ENCODE assay signal across 8 cellular contexts in the genomic region with DNA sequence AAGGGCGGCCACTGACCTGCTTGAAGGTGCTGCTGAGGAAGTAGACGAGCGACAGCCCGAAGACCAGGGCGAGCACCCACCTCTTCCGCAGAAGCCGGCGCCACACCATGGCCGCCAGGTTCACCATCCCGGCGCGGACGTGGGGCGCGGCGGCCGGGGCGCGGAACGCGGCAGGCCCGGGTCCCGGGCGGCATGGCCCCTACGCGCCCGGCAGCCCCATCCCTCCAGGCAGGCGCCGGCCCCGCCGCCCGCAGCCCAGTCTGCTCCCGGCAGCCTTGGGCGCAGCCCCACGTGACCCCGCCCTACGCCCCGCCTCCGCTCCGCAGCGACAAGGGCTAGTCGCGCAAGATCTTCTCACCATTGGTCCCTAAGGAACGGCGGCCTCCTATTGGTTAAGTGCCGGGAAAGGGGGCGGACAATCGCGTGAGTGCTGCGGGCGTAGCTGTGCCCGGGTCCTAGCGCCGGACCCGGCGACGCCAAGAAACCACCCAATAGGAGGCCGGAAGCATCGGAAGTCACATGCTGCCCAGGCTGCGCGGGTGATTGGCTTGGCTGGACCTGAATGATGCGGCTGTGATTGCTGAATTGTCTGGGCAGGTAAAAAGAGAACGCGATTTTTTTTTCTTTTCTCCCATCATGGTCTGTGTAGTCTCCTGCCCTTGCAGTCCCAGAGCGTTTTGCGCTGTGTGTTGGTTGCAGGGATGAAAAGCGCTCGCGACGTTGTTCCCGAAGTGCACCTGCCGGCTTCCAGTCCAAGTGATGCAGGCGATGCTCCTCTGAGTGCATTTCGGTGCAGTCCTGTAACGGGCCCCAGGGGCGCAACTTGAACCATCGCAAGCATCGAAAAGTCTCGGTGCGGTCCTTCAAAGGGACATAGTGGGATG. TPM values are rescaled to one million over a fixed set of nuclear protein-coding genes. Genes with fewer than 3 reads are reported as not detected.
DNase-seq lines count a peak whose midpoint lies in the region; ATAC-seq and TF ChIP-seq lines count a peak whose summit lies in the region.

A gene with protein sequence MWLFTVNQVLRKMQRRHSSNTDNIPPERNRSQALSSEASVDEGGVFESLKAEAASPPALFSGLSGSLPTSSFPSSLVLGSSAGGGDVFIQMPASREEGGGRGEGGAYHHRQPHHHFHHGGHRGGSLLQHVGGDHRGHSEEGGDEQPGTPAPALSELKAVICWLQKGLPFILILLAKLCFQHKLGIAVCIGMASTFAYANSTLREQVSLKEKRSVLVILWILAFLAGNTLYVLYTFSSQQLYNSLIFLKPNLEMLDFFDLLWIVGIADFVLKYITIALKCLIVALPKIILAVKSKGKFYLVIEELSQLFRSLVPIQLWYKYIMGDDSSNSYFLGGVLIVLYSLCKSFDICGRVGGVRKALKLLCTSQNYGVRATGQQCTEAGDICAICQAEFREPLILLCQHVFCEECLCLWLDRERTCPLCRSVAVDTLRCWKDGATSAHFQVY (plus strand): TSS at position 542 of the 884 bp plus-strand sequence. CDS start 2,183 bp downstream, outside the sequence.
A gene with protein sequence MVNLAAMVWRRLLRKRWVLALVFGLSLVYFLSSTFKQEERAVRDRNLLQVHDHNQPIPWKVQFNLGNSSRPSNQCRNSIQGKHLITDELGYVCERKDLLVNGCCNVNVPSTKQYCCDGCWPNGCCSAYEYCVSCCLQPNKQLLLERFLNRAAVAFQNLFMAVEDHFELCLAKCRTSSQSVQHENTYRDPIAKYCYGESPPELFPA (minus strand): TSS at position 296 of the 884 bp plus-strand sequence. CDS start 169 bp downstream, at position 127.

- H3K4me3 ChIP-seq in GM12875 (ENCODE audit: low read depth, low read length), result peak within 1 kb of the TSS; percentile 87

- peak; percentile 21; the same call in 1 of the 2 replicates for TF ChIP-seq CTCF in GM12875 (IDR thresholded peaks at IDR 0.05; ENCODE audit: borderline replicate concordance, insufficient read depth, low read depth, low read length)

- peak; percentile 99 for DNase-seq in NCI-H1436 (lab: John Stamatoyannopoulos, UW)
- DNase-seq in T follicular helper cell (ENCODE audit: low read depth), result peak; percentile 98
- peak; percentile 99 for DNase-seq in amniotic epithelial cell (ENCODE audit: low read depth)
- DNase-seq in left cardiac atrium, result peak; percentile 99
- DNase-seq in posterior vena cava (ENCODE audit: low spot score), result peak; percentile 100
- peak; percentile 100 for DNase-seq in ureter (ENCODE audit: low spot score)

- intact Hi-C loops in left cardiac atrium (cut with DNase I), result loop anchor here in 1 of 2 donors (2.0 kb wide), 1 partner anchor 81 kb away; no protein-coding TSS in a partner anchor
- intact Hi-C loops in posterior vena cava (cut with DNase I), result no loop called here

- ATAC-seq in HG02798 (IDR thresholded peaks at IDR 0.05; ENCODE audit: poor library complexity, unreplicated experiment) (peak; percentile 98), left cardiac atrium (peak; percentile 100)

RNA-seq across cellular contexts. Expression of the first gene that starts in this region (rescaled TPM):
- total RNA-seq in left cardiac atrium, result 1 to 10 TPM; 1.6 to 3.1 TPM
- 1 to 10 TPM; 1.2 to 2.2 TPM for total RNA-seq in posterior vena cava
- total RNA-seq in ureter, result 7.2 TPM

RNA-seq across cellular contexts. Expression of the second gene that starts in this region (rescaled TPM):
- total RNA-seq in left cardiac atrium (10 to 100 TPM; 10.7 to 15.8 TPM), posterior vena cava (10 to 100 TPM; 13.9 to 18.1 TPM), ureter (22.6 TPM)

Comparison
In these comparisons a context has a peak if more than half of its experiments do, and no peak if none do; other contexts are left out.
1. Peak in every context shown above with its lines: DNase-seq, ATAC-seq and H3K4me3 ChIP-seq.